In genomic region chr15:33852570-33852969, GRCh38 we compare ENCODE assay signal across 16 cellular contexts.
A peak's percentile ranks its signal among the peaks of the same experiment; 100 is the strongest.
DNase-seq lines count a peak whose midpoint lies in the region; ATAC-seq, FAIRE-seq and TF ChIP-seq lines count a peak whose summit lies in the region.
"Had no signal": no experiment of that assay in that cellular context is flagged by ENCODE, and none has a peak within 500 bp of the region (broad histone marks: within the 10 kb centered on the region; RNA-seq: fewer than 3 reads in every experiment).

No MANE protein-coding gene starts in this region.

- H3K9ac ChIP-seq in K562 (ENCODE audit: insufficient read depth in 1 of 2, low read depth in 2 of 2, low read length in 2 of 2) (no peak overlapping the region), mesenchymal stem cell (ENCODE audit: low read length) (peak overlapping the region; percentile 13), H9 (ENCODE audit: extremely low read depth, insufficient read length, low read length) (no peak overlapping the region)
- H3K9ac ChIP-seq: BLaER1 treated with 17β-estradiol and CSF1 and Interleukin-3, amounts not matched to agents 10 nM and 100 nM had no signal

- FAIRE-seq in K562 (lab: Jason Lieb, UNC) = no peak
- FAIRE-seq: endothelial cell of umbilical vein had no signal

- TF ChIP-seq POLR2A in K562 (conservative IDR thresholded peaks at IDR 0.05) = no peak

- no peak overlapping the region for H3T11ph ChIP-seq in H9 (ENCODE audit: low read length)

- H2AK5ac ChIP-seq in mesenchymal stem cell (ENCODE audit: low read length, severe bottlenecking) = no peak overlapping the region
- no peak overlapping the region for H2AK5ac ChIP-seq in H9 (ENCODE audit: insufficient read length, low read length)

- H2BK12ac ChIP-seq in mesenchymal stem cell (ENCODE audit: low read length in 2 of 2) (no peak overlapping the region), H9 (ENCODE audit: insufficient read length, low read depth, low read length) (no peak overlapping the region)

- TF ChIP-seq EP300 in K562 (IDR thresholded peaks at IDR 0.05; ENCODE audit: low read length) = no peak

- DNase-seq in Caco-2 (peak in 1 of 2 experiments; percentile 44), LoVo (ENCODE audit: low spot score) (peak; percentile 68), K562 (ENCODE audit: extremely low read depth in 1 of 4, low spot score in 3 of 4) (no peak), mesenchymal stem cell (peak; percentile 63), H9 (no peak), NCI-H748 treated with DMSO at 0.1 percent for 48 hours (lab: John Stamatoyannopoulos, UW) (no peak), dermis blood vessel endothelial cell (no peak)
- DNase-seq: GDM1; stimulated activated CD4-positive, alpha-beta T cell treated with anti-CD3 and anti-CD28 coated beads, Interleukin-4, amount 100 ng/mL, for 24 hours; stimulated activated naive CD4-positive, alpha-beta T cell; T-helper 2 cell had no signal

- no peak overlapping the region for H4K5ac ChIP-seq in H9 (ENCODE audit: insufficient read length, low read depth, low read length)

- H3K4me2 ChIP-seq in K562 (ENCODE audit: insufficient read depth, low read length) (no peak overlapping the region), mesenchymal stem cell (ENCODE audit: low read length, poor library complexity, severe bottlenecking) (no peak overlapping the region), H9 (ENCODE audit: insufficient read depth, insufficient read length, low read length) (no peak overlapping the region)
- H3K4me2 ChIP-seq: BLaER1 treated with 17β-estradiol and CSF1 and Interleukin-3, amounts not matched to agents 10 nM and 100 nM had no signal

- no peaks in the 10 kb centered on the region for H3K23me2 ChIP-seq in H9 (ENCODE audit: insufficient read length, low read depth, low read length, poor library complexity, severe bottlenecking)

- H2AFZ ChIP-seq in K562 (ENCODE audit: low read depth, low read length) = no peak overlapping the region
- H2AFZ ChIP-seq in mesenchymal stem cell (ENCODE audit: low read depth, low read length) = no peak overlapping the region
- no peak overlapping the region for H2AFZ ChIP-seq in H9 (ENCODE audit: low read length)

- H3K56ac ChIP-seq in H9 (ENCODE audit: insufficient read length, low read depth, low read length) = no peak overlapping the region

- H3K27me3 Mint-ChIP-seq in Caco-2 (ENCODE audit: insufficient read depth, unreplicated experiment) (no peaks in the 10 kb centered on the region), H9 (ENCODE audit: low read depth) (no peaks in the 10 kb centered on the region)
- H3K27me3 Mint-ChIP-seq: activated T-helper 17 cell treated with anti-CD3 and anti-CD28 coated beads, Interleukin-2, amount 50 U/mL, for 72 hours had no signal

- H3K4me1 Mint-ChIP-seq in Caco-2 (ENCODE audit: low read depth, unreplicated experiment) (peaks cover 10% of the 10 kb centered on the region), H9 (peaks cover 13 to 18% of the 10 kb centered on the region in 2 experiments)
- H3K4me1 Mint-ChIP-seq: activated T-helper 17 cell treated with anti-CD3 and anti-CD28 coated beads, Interleukin-2, amount 50 U/mL, for 72 hours had no signal

- WGBS in K562 (ENCODE audit: insufficient coverage, low coverage, missing lambda C conversion rate) = 0% methylated on average over 2 of the region's 2 CpGs
- WGBS in mesenchymal stem cell = no CpG with 5 or more reads among the region's 2 CpGs
- WGBS in H9 (ENCODE audit: extremely low coverage, insufficient read length, low lambda C conversion rate) = no CpG with 5 or more reads among the region's 2 CpGs

- no peak overlapping the region for H3K4me3 Mint-ChIP-seq in Caco-2 (ENCODE audit: unreplicated experiment)
- no peak overlapping the region for H3K4me3 Mint-ChIP-seq in H9
- H3K4me3 Mint-ChIP-seq: activated T-helper 17 cell treated with anti-CD3 and anti-CD28 coated beads, Interleukin-2, amount 50 U/mL, for 72 hours had no signal

- no peak overlapping the region for H2BK20ac ChIP-seq in H9 (ENCODE audit: low read depth, low read length, poor library complexity, severe bottlenecking)

- intact Hi-C loops in Caco-2 (cut with micrococcal nuclease; ENCODE audit: unreplicated experiment) (no loop called here), K562 (cut with micrococcal nuclease) (no loop called here)

- no peak for TF ChIP-seq RAD21 in K562 (CRISPR knock-in tag; conservative IDR thresholded peaks at IDR 0.05 in 1 of 2, IDR thresholded peaks at IDR 0.05 in 1 of 2)

- TF ChIP-seq CTCF in Caco-2 (IDR thresholded peaks at IDR 0.05; ENCODE audit: insufficient read depth in 1 of 2, low read depth in 1 of 2, low read length in 1 of 2, severe bottlenecking in 1 of 2, unreplicated experiment in 1 of 2) (no peak), K562 (IDR thresholded peaks at IDR 0.05 in 2 of 3, conservative IDR thresholded peaks at IDR 0.05 in 1 of 3; ENCODE audit: insufficient read depth in 2 of 3, low read depth in 1 of 3, low read length in 3 of 3) (no peak), H9 (conservative IDR thresholded peaks at IDR 0.05) (no peak)

- no peaks in the 10 kb centered on the region for H3K9me1 ChIP-seq in K562 (ENCODE audit: control insufficient read depth, insufficient read depth, low read length)

- BruUV-seq in Caco-2 (replicated peaks; lab: Mats Ljungman, UMichigan) (no TSS peak), K562 (replicated peaks; lab: Mats Ljungman, UMichigan) (no TSS peak)

- no peak overlapping the region for H2BK5ac ChIP-seq in mesenchymal stem cell (ENCODE audit: low read depth, low read length, poor library complexity, severe bottlenecking)
- no peak overlapping the region for H2BK5ac ChIP-seq in H9 (ENCODE audit: insufficient read length, low read length)

- H3K79me1 ChIP-seq in mesenchymal stem cell (replicated peaks; ENCODE audit: low read length, poor library complexity, severe bottlenecking) (no peaks in the 10 kb centered on the region), H9 (ENCODE audit: insufficient read depth, low read depth, low read length, poor library complexity, severe bottlenecking) (no peaks in the 10 kb centered on the region)

- H4K8ac ChIP-seq in mesenchymal stem cell (ENCODE audit: low read length) (no peak overlapping the region), H9 (replicated peaks; ENCODE audit: insufficient read length, low read depth, low read length) (no peak overlapping the region)

- ATAC-seq in K562 (no peak), HG02678 (IDR thresholded peaks at IDR 0.05; ENCODE audit: unreplicated experiment) (no peak)
- ATAC-seq: activated T-helper 17 cell treated with anti-CD3 and anti-CD28 coated beads, Interleukin-2, amount 50 U/mL, for 72 hours had no signal

- H3K36me3 Mint-ChIP-seq in Caco-2 (ENCODE audit: insufficient read depth, unreplicated experiment) (no peaks in the 10 kb centered on the region), H9 (ENCODE audit: insufficient read depth in 1 of 3, low read depth in 3 of 3) (no peaks in the 10 kb centered on the region; a peak in 1 of 7 replicates)

- H3K27ac ChIP-seq in K562 (ENCODE audit: extremely low read depth, low read depth, low read length) = no peak overlapping the region
- H3K27ac ChIP-seq in mesenchymal stem cell (ENCODE audit: low read length, poor library complexity, severe bottlenecking) = no peak overlapping the region
- H3K27ac ChIP-seq in H9 (ENCODE audit: insufficient read length, low read depth, low read length) = no peak overlapping the region
- H3K27ac ChIP-seq: BLaER1 treated with 17β-estradiol and CSF1 and Interleukin-3, amounts not matched to agents 10 nM and 100 nM; cardiac muscle cell had no signal

- H3K79me2 ChIP-seq in K562 (ENCODE audit: control insufficient read depth, insufficient read depth, low read length) (no peaks in the 10 kb centered on the region), H9 (ENCODE audit: insufficient read depth, low read length) (no peaks in the 10 kb centered on the region)

- no peak overlapping the region for H2BK120ac ChIP-seq in mesenchymal stem cell (ENCODE audit: low read depth, low read length)
- H2BK120ac ChIP-seq in H9 (ENCODE audit: low read depth, low read length, poor library complexity, severe bottlenecking) = no peak overlapping the region

- no peaks in the 10 kb centered on the region for H3K9me3 ChIP-seq in Caco-2
- no peaks in the 10 kb centered on the region for H3K9me3 ChIP-seq in K562 (replicated peaks; ENCODE audit: control insufficient read depth, insufficient read depth, low read depth, low read length)
- no peaks in the 10 kb centered on the region for H3K9me3 ChIP-seq in mesenchymal stem cell (ENCODE audit: control insufficient read depth, low read length)
- no peaks in the 10 kb centered on the region for H3K9me3 ChIP-seq in H9 (ENCODE audit: control insufficient read depth, low read depth, low read length)
- H3K9me3 ChIP-seq: BLaER1 treated with 17β-estradiol and CSF1 and Interleukin-3, amounts not matched to agents 10 nM and 100 nM had no signal

- peak overlapping the region; percentile 17 for H3K27ac Mint-ChIP-seq in Caco-2 (ENCODE audit: unreplicated experiment)
- H3K27ac Mint-ChIP-seq in H9 = peak overlapping the region in 1 of 3 experiments; percentile 62; a peak in 1 of 7 replicates
- H3K27ac Mint-ChIP-seq: activated T-helper 17 cell treated with anti-CD3 and anti-CD28 coated beads, Interleukin-2, amount 50 U/mL, for 72 hours had no signal

- H3K4ac ChIP-seq in mesenchymal stem cell (ENCODE audit: low read depth in 1 of 2, low read length in 2 of 2) (no peak overlapping the region), H9 (ENCODE audit: low read depth, low read length) (no peak overlapping the region)

- H4K20me1 ChIP-seq in K562 (replicated peaks; ENCODE audit: control insufficient read depth, insufficient read depth, low read length) = no peaks in the 10 kb centered on the region
- H4K20me1 ChIP-seq in H9 (ENCODE audit: control insufficient read depth, insufficient read depth, insufficient read length) = no peaks in the 10 kb centered on the region
- H4K20me1 ChIP-seq: BLaER1 treated with 17β-estradiol and CSF1 and Interleukin-3, amounts not matched to agents 10 nM and 100 nM had no signal

- H3K27me3 ChIP-seq in Caco-2 (replicated peaks; ENCODE audit: control insufficient read depth, insufficient read depth, low read length) (no peaks in the 10 kb centered on the region), K562 (ENCODE audit: control insufficient read depth in 2 of 2, insufficient read depth in 2 of 2, low read length in 2 of 2) (peaks cover 7 to 14% of the 10 kb centered on the region in 2 experiments), mesenchymal stem cell (ENCODE audit: control insufficient read depth in 1 of 2, insufficient read depth in 1 of 2, low read length in 2 of 2) (no peaks in the 10 kb centered on the region), H9 (ENCODE audit: insufficient read depth, low read length) (no peaks in the 10 kb centered on the region)
- H3K27me3 ChIP-seq: BLaER1 treated with 17β-estradiol and CSF1 and Interleukin-3, amounts not matched to agents 10 nM and 100 nM; cardiac muscle cell had no signal

- no peak overlapping the region for H2BK15ac ChIP-seq in mesenchymal stem cell (ENCODE audit: low read depth, poor library complexity, severe bottlenecking)
- no peak overlapping the region for H2BK15ac ChIP-seq in H9 (ENCODE audit: low read depth, low read length)

- CTCF ChIA-PET in Caco-2 (lab: Charles Lee) (no interaction called here), K562 (lab: Yijun Ruan, JAX; ENCODE audit: low intra/inter-chr PET ratio) (no interaction called here)

- H3K23ac ChIP-seq in mesenchymal stem cell (ENCODE audit: low read length in 2 of 2) (no peak overlapping the region), H9 (ENCODE audit: insufficient read length, low read depth, low read length) (no peak overlapping the region)

- in situ Hi-C loops in K562 (cut with MboI) = no loop called here

- H3K9me3 Mint-ChIP-seq in Caco-2 (ENCODE audit: unreplicated experiment) (no peaks in the 10 kb centered on the region), H9 (no peaks in the 10 kb centered on the region)
- H3K9me3 Mint-ChIP-seq: activated T-helper 17 cell treated with anti-CD3 and anti-CD28 coated beads, Interleukin-2, amount 50 U/mL, for 72 hours had no signal

- H3K14ac ChIP-seq in mesenchymal stem cell (ENCODE audit: low read length in 2 of 2) (no peak overlapping the region), H9 (ENCODE audit: insufficient read depth, low read length) (no peak overlapping the region)

- H3K4me1 ChIP-seq in Caco-2 = peaks cover 17% of the 10 kb centered on the region
- H3K4me1 ChIP-seq in K562 (replicated peaks in 1 of 2; ENCODE audit: control insufficient read depth in 2 of 2, insufficient read depth in 2 of 2, low read length in 2 of 2) = no peaks in the 10 kb centered on the region
- no peaks in the 10 kb centered on the region for H3K4me1 ChIP-seq in mesenchymal stem cell (ENCODE audit: control insufficient read depth, insufficient read depth, low read depth, low read length)
- H3K4me1 ChIP-seq in H9 (ENCODE audit: insufficient read depth, low read length) = no peaks in the 10 kb centered on the region; the same call in 1 of the 2 replicates
- H3K4me1 ChIP-seq: BLaER1 treated with 17β-estradiol and CSF1 and Interleukin-3, amounts not matched to agents 10 nM and 100 nM had no signal

- H4K91ac ChIP-seq in mesenchymal stem cell (ENCODE audit: low read length) (no peak overlapping the region), H9 (ENCODE audit: insufficient read length, low read depth, low read length) (no peak overlapping the region)

- POLR2A ChIA-PET in Caco-2 (lab: Charles Lee) = no interaction called here
- POLR2A ChIA-PET in K562 (lab: Yijun Ruan, JAX) = no interaction called here

- H3K4me3 ChIP-seq in Caco-2 (ENCODE audit: low read depth, low read length) (no peak overlapping the region), K562 (no peak overlapping the region), mesenchymal stem cell (ENCODE audit: insufficient read depth in 1 of 2, low read depth in 1 of 2, low read length in 2 of 2) (no peak overlapping the region)
- H3K4me3 ChIP-seq: BLaER1 treated with 17β-estradiol and CSF1 and Interleukin-3, amounts not matched to agents 10 nM and 100 nM; cardiac muscle cell had no signal

- no peaks in the 10 kb centered on the region for H3K36me3 ChIP-seq in Caco-2 (ENCODE audit: control insufficient read depth, insufficient read depth, low read length)
- no peaks in the 10 kb centered on the region for H3K36me3 ChIP-seq in K562 (ENCODE audit: control insufficient read depth, insufficient read depth, low read length)
- H3K36me3 ChIP-seq in mesenchymal stem cell (ENCODE audit: control insufficient read depth in 1 of 2, insufficient read depth in 2 of 2, low read depth in 1 of 2, low read length in 2 of 2) = peaks cover 0 to 16% of the 10 kb centered on the region in 2 experiments
- H3K36me3 ChIP-seq: BLaER1 treated with 17β-estradiol and CSF1 and Interleukin-3, amounts not matched to agents 10 nM and 100 nM; cardiac muscle cell had no signal

- H3K18ac ChIP-seq in mesenchymal stem cell (ENCODE audit: low read depth in 1 of 2, low read length in 2 of 2) (no peak overlapping the region), H9 (ENCODE audit: insufficient read length, low read depth, low read length) (no peak overlapping the region)

Comparison
In these comparisons a context has a peak if more than half of its experiments do, and no peak if none do; other contexts are left out.
1. DNase-seq: peak in LoVo (single experiment) and mesenchymal stem cell (single experiment); none in K562 (0 of 4), H9 (single experiment), NCI-H748 treated with DMSO at 0.1 percent for 48 hours (single experiment) and dermis blood vessel endothelial cell (single experiment).